ENCODE assay signal across 13 cellular contexts in the genomic region with DNA sequence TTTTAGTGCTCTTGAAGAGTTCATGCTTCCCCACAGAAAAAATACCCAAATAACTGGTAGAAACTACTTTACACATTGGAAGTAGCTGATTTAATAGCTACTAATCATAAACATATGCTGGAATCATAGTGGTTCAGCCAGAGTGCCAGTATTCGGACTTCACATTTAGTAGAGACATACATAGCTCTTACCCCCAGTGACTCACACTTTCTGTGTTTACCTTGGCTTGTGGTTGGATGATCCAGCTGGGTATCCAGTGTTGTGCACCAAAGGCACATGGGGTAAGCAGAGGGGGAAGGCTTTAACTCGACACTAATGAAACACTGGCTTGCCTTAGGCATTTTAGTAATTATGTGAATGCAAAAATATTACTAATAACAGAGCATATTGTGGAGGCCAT. TPM values are rescaled to one million over a fixed set of nuclear protein-coding genes. Genes with fewer than 3 reads are reported as not detected.
DNase-seq lines count a peak whose midpoint lies in the region; ATAC-seq, FAIRE-seq and TF ChIP-seq lines count a peak whose summit lies in the region.
"Had no signal": no experiment of that assay in that cellular context is flagged by ENCODE, and none has a peak within 500 bp of the region (broad histone marks: within the 10 kb centered on the region; RNA-seq: fewer than 3 reads in every experiment).

No MANE protein-coding gene starts in this region.

- H3K4ac ChIP-seq in H9 (ENCODE audit: low read depth, low read length): no peak overlapping the region

- H3K4me2 ChIP-seq in H9 (ENCODE audit: insufficient read depth, insufficient read length, low read length): no peak overlapping the region
- peak overlapping the region; percentile 17 for H3K4me2 ChIP-seq in fibroblast of lung (ENCODE audit: extremely low read depth, insufficient read depth, low read length)

- H3K27ac ChIP-seq in H9 (ENCODE audit: insufficient read length, low read depth, low read length) (no peak overlapping the region), fibroblast of lung (ENCODE audit: insufficient read depth, low read length) (no peak overlapping the region), skeletal muscle tissue (ENCODE audit: low read depth, low read length) (peak overlapping the region; percentile 80), kidney (ENCODE audit: low read depth in 2 of 2, low read length in 2 of 2) (no peak overlapping the region)
- H3K27ac ChIP-seq: HL-60 had no signal

- no peak for ATAC-seq in GM18498 (IDR thresholded peaks at IDR 0.05; ENCODE audit: unreplicated experiment)

- H2BK12ac ChIP-seq in H9 (ENCODE audit: insufficient read length, low read depth, low read length): no peak overlapping the region

- H3K56ac ChIP-seq in H9 (ENCODE audit: insufficient read length, low read depth, low read length): no peak overlapping the region

- peak overlapping the region; percentile 70 for H2AK5ac ChIP-seq in H9 (ENCODE audit: insufficient read length, low read length)

- H3K4me1 ChIP-seq in H9 (ENCODE audit: insufficient read depth, low read length) (peaks cover 4% of the 10 kb centered on the region; the same call in 1 of the 2 replicates), fibroblast of lung (ENCODE audit: control insufficient read depth, extremely low read depth, insufficient read depth, low read length) (peaks cover 10% of the 10 kb centered on the region), skeletal muscle tissue (ENCODE audit: control insufficient read depth in 3 of 3, insufficient read depth in 3 of 3, low read length in 3 of 3) (peaks cover 25 to 47% (median 31%) of the 10 kb centered on the region in 3 donors), kidney (ENCODE audit: control insufficient read depth in 1 of 2, insufficient read depth in 1 of 2, low read depth in 1 of 2, low read length in 2 of 2) (no peaks in the 10 kb centered on the region)

- H3K9me3 ChIP-seq in H9 (ENCODE audit: control insufficient read depth, low read depth, low read length) (peaks cover 5% of the 10 kb centered on the region), fibroblast of lung (ENCODE audit: control insufficient read depth, insufficient read depth, low read depth, low read length) (no peaks in the 10 kb centered on the region), skeletal muscle tissue (ENCODE audit: control insufficient read depth in 3 of 3, low read length in 3 of 3) (peaks cover 0 to 2% (median 0%) of the 10 kb centered on the region in 3 donors), kidney (ENCODE audit: control insufficient read depth in 1 of 2, low read length in 2 of 2) (peaks cover 0 to 4% of the 10 kb centered on the region in 2 donors)

- no peak overlapping the region for H3K23ac ChIP-seq in H9 (ENCODE audit: insufficient read length, low read depth, low read length)

- no peak overlapping the region for H2BK20ac ChIP-seq in H9 (ENCODE audit: low read depth, low read length, poor library complexity, severe bottlenecking)

- DNase-seq in H9 (no peak), SHP77 treated with DMSO at 0.1 percent for 48 hours (lab: John Stamatoyannopoulos, UW) (peak; percentile 36), fibroblast of lung (ENCODE audit: low read depth in 2 of 2) (peak; percentile 93 to 98), NCI-H146 (lab: John Stamatoyannopoulos, UW) (no peak), kidney (no peak)
- DNase-seq: activated CD4-positive, alpha-beta memory T cell treated with anti-CD3 and anti-CD28 coated beads, Interleukin-2, amount 10 ng/mL, durations not matched to agents 7 days and 5 days; head of caudate nucleus; NCI-H187 treated with DMSO at 0.1 percent for 48 hours; stimulated activated CD4-positive, alpha-beta T cell treated with anti-CD3 and anti-CD28 coated beads, Interleukin-2, amount 100 ng/mL, for 24 hours had no signal

- no peak overlapping the region for H3K27ac Mint-ChIP-seq in H9
- H3K27ac Mint-ChIP-seq: activated CD4-positive, alpha-beta memory T cell treated with anti-CD3 and anti-CD28 coated beads, Interleukin-2, amount 10 ng/mL, durations not matched to agents 7 days and 5 days had no signal

- peaks cover 21 to 36% of the 10 kb centered on the region in 2 experiments for H3K4me1 Mint-ChIP-seq in H9
- H3K4me1 Mint-ChIP-seq: activated CD4-positive, alpha-beta memory T cell treated with anti-CD3 and anti-CD28 coated beads, Interleukin-2, amount 10 ng/mL, durations not matched to agents 7 days and 5 days had no signal

- H3K4me3 Mint-ChIP-seq in H9: no peak overlapping the region
- H3K4me3 Mint-ChIP-seq: activated CD4-positive, alpha-beta memory T cell treated with anti-CD3 and anti-CD28 coated beads, Interleukin-2, amount 10 ng/mL, durations not matched to agents 7 days and 5 days had no signal

- H3K36me3 ChIP-seq in fibroblast of lung (ENCODE audit: control insufficient read depth, insufficient read depth, low read length) (no peaks in the 10 kb centered on the region), skeletal muscle tissue (ENCODE audit: control insufficient read depth in 3 of 3, insufficient read depth in 3 of 3, low read length in 3 of 3) (no peaks in the 10 kb centered on the region), kidney (ENCODE audit: control insufficient read depth in 1 of 2, insufficient read depth in 2 of 2, low read length in 2 of 2) (no peaks in the 10 kb centered on the region)

- no CpG with 5 or more reads among the region's 2 CpGs for WGBS in H9 (ENCODE audit: extremely low coverage, insufficient read length, low lambda C conversion rate)

- H2BK15ac ChIP-seq in H9 (ENCODE audit: low read depth, low read length): no peak overlapping the region

- no peak for FAIRE-seq in kidney (lab: Jason Lieb, UNC)
- FAIRE-seq: G401.6 had no signal

- TF ChIP-seq CTCF in H9 (conservative IDR thresholded peaks at IDR 0.05) (no peak), fibroblast of lung (conservative IDR thresholded peaks at IDR 0.05 in 1 of 2, IDR thresholded peaks at IDR 0.05 in 1 of 2; ENCODE audit: low read depth in 1 of 2, low read length in 2 of 2) (no peak), kidney (IDR thresholded peaks at IDR 0.05; ENCODE audit: borderline replicate concordance, extremely low read depth, insufficient read depth) (no peak)

- H4K8ac ChIP-seq in H9 (replicated peaks; ENCODE audit: insufficient read length, low read depth, low read length): no peak overlapping the region

- H3K14ac ChIP-seq in H9 (ENCODE audit: insufficient read depth, low read length): no peak overlapping the region

- no peak overlapping the region for H2AFZ ChIP-seq in H9 (ENCODE audit: low read length)
- no peak overlapping the region for H2AFZ ChIP-seq in fibroblast of lung (ENCODE audit: low read length)

- peaks cover 10 to 16% of the 10 kb centered on the region in 2 experiments for H3K9me3 Mint-ChIP-seq in H9

- no peaks in the 10 kb centered on the region for H3K23me2 ChIP-seq in H9 (ENCODE audit: insufficient read length, low read depth, low read length, poor library complexity, severe bottlenecking)

- H4K91ac ChIP-seq in H9 (ENCODE audit: insufficient read length, low read depth, low read length): no peak overlapping the region

- no peak overlapping the region for H3K18ac ChIP-seq in H9 (ENCODE audit: insufficient read length, low read depth, low read length)

- no peak overlapping the region for H3T11ph ChIP-seq in H9 (ENCODE audit: low read length)

- H4K20me1 ChIP-seq in H9 (ENCODE audit: control insufficient read depth, insufficient read depth, insufficient read length): no peaks in the 10 kb centered on the region
- H4K20me1 ChIP-seq in fibroblast of lung (ENCODE audit: control insufficient read depth, extremely low read depth, insufficient read depth, low read length): no peaks in the 10 kb centered on the region

- no peaks in the 10 kb centered on the region for H3K79me1 ChIP-seq in H9 (ENCODE audit: insufficient read depth, low read depth, low read length, poor library complexity, severe bottlenecking)

- no peak overlapping the region for H3K4me3 ChIP-seq in fibroblast of lung (replicated peaks in 1 of 4; ENCODE audit: control extremely low read depth in 1 of 4, insufficient read depth in 1 of 4, low read depth in 3 of 4, low read length in 4 of 4)
- peak overlapping the region; percentile 20 to 63 (median 39) for H3K4me3 ChIP-seq in skeletal muscle tissue (ENCODE audit: low read length in 3 of 3)
- H3K4me3 ChIP-seq in kidney (ENCODE audit: low read length in 2 of 2): no peak overlapping the region

- H3K27me3 Mint-ChIP-seq in H9 (ENCODE audit: low read depth): no peaks in the 10 kb centered on the region
- H3K27me3 Mint-ChIP-seq: activated CD4-positive, alpha-beta memory T cell treated with anti-CD3 and anti-CD28 coated beads, Interleukin-2, amount 10 ng/mL, durations not matched to agents 7 days and 5 days had no signal

- H3K79me2 ChIP-seq in H9 (ENCODE audit: insufficient read depth, low read length) (no peaks in the 10 kb centered on the region; the same call in 1 of the 2 replicates), fibroblast of lung (ENCODE audit: control insufficient read depth, insufficient read depth, low read length) (no peaks in the 10 kb centered on the region)

- peak overlapping the region; percentile 8 for H2BK5ac ChIP-seq in H9 (ENCODE audit: insufficient read length, low read length)

- no peak overlapping the region for H4K5ac ChIP-seq in H9 (ENCODE audit: insufficient read length, low read depth, low read length)

- intact Hi-C loops in kidney (cut with DNase I): no loop called here

- H3K27me3 ChIP-seq in H9 (ENCODE audit: insufficient read depth, low read length) (no peaks in the 10 kb centered on the region; the same call in 1 of the 2 replicates), fibroblast of lung (ENCODE audit: control insufficient read depth, insufficient read depth, low read length) (no peaks in the 10 kb centered on the region), skeletal muscle tissue (ENCODE audit: control insufficient read depth in 3 of 3, insufficient read depth in 3 of 3, low read length in 3 of 3) (no peaks in the 10 kb centered on the region)

- H3K36me3 Mint-ChIP-seq in H9 (ENCODE audit: insufficient read depth in 1 of 3, low read depth in 3 of 3): peaks cover 6 to 18% (median 16%) of the 10 kb centered on the region in 3 experiments

- H3K9ac ChIP-seq in H9 (ENCODE audit: extremely low read depth, insufficient read length, low read length) (no peak overlapping the region), fibroblast of lung (ENCODE audit: insufficient read depth, low read length) (no peak overlapping the region), skeletal muscle tissue (ENCODE audit: low read depth in 1 of 3, low read length in 3 of 3) (peak overlapping the region in 2 of 3 donors; percentile 51 to 53), kidney (ENCODE audit: low read length in 2 of 2) (no peak overlapping the region)

- no peak overlapping the region for H2BK120ac ChIP-seq in H9 (ENCODE audit: low read depth, low read length, poor library complexity, severe bottlenecking)

RNA-seq across cellular contexts. Expression of a gene that starts 18.1 kb away (rescaled TPM):
- total RNA-seq in H9 (2021) (7.9 and 9.2 TPM in 2 replicates), fibroblast of lung (27.2 and 35.0 TPM in 2 replicates), skeletal muscle tissue (29.7 TPM), kidney (4.6 TPM)
- polyA plus RNA-seq in fibroblast of lung (3.3 and 8.5 TPM in 2 replicates), kidney (ENCODE audit: insufficient read depth, low read depth, low replicate concordance) (4.6 TPM)
- polyA plus RNA-seq in fibroblast of lung (2012): 2.1 and 5.7 TPM in 2 replicates
- 0.16 and 10.1 TPM in 2 replicates for polyA minus RNA-seq in fibroblast of lung (ENCODE audit: low replicate concordance)
- total RNA-seq: activated CD4-positive, alpha-beta memory T cell treated with anti-CD3 and anti-CD28 coated beads, Interleukin-2, amount 10 ng/mL, durations not matched to agents 7 days and 5 days had no signal

Comparison
In these comparisons a context has a peak if more than half of its experiments do, and no peak if none do; other contexts are left out.
1. DNase-seq: peak in SHP77 treated with DMSO at 0.1 percent for 48 hours (single experiment) and fibroblast of lung (2 of 2); none in H9 (single experiment), NCI-H146 (single experiment) and kidney (single experiment).
2. H3K9ac ChIP-seq: peak in skeletal muscle tissue (2 of 3); none in H9 (single experiment), fibroblast of lung (single experiment) and kidney (0 of 2).
3. H3K4me3 ChIP-seq: peak in skeletal muscle tissue (3 of 3); none in fibroblast of lung (0 of 4) and kidney (0 of 2).